9 cellular contexts compared by ENCODE assay signal in genomic region chr5:34043099-34043876, GRCh38. TPM values are rescaled to one million over a fixed set of nuclear protein-coding genes. Genes with fewer than 3 reads are reported as not detected.
DNase-seq lines count a peak whose midpoint lies in the region; ATAC-seq and TF ChIP-seq lines count a peak whose summit lies in the region.
"Had no signal": no experiment of that assay in that cellular context is flagged by ENCODE, and none has a peak within 500 bp of the region (broad histone marks: within the 10 kb centered on the region; RNA-seq: fewer than 3 reads in every experiment).

A gene with protein sequence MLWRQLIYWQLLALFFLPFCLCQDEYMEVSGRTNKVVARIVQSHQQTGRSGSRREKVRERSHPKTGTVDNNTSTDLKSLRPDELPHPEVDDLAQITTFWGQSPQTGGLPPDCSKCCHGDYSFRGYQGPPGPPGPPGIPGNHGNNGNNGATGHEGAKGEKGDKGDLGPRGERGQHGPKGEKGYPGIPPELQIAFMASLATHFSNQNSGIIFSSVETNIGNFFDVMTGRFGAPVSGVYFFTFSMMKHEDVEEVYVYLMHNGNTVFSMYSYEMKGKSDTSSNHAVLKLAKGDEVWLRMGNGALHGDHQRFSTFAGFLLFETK (minus strand): TSS chr5:34043213. CDS start chr5:34043125, 88 bp downstream.

- peaks cover 16 to 30% (median 26%) of the 10 kb centered on the region in 3 donors for H3K4me1 Mint-ChIP-seq in naive B cell
- H3K4me1 Mint-ChIP-seq: activated CD8-positive, alpha-beta memory T cell treated with anti-CD3 and anti-CD28 coated beads, Interleukin-2, amount 10 ng/mL, durations not matched to agents 7 days and 5 days had no signal

- peak within 1 kb of the TSS; percentile 17 for H3K9ac ChIP-seq in endocrine pancreas (ENCODE audit: control insufficient read depth, insufficient read depth, low read length)

- peaks cover 0 to 8% of the 10 kb centered on the region in 2 donors for H3K36me3 Mint-ChIP-seq in naive B cell
- H3K36me3 Mint-ChIP-seq: activated CD8-positive, alpha-beta memory T cell treated with anti-CD3 and anti-CD28 coated beads, Interleukin-2, amount 10 ng/mL, durations not matched to agents 7 days and 5 days had no signal

- no peak for TF ChIP-seq CTCF in testis (IDR thresholded peaks at IDR 0.05)
- no peak for TF ChIP-seq CTCF in thyroid gland (IDR thresholded peaks at IDR 0.05)
- TF ChIP-seq CTCF in PC-9 (conservative IDR thresholded peaks at IDR 0.05), result no peak

- H3K9me3 ChIP-seq in endocrine pancreas (ENCODE audit: control insufficient read depth, low read length) (no peaks in the 10 kb centered on the region), testis (no peaks in the 10 kb centered on the region), thyroid gland (no peaks in the 10 kb centered on the region), PC-9 (ENCODE audit: insufficient read depth, low read depth) (no peaks in the 10 kb centered on the region)

- H3K27me3 Mint-ChIP-seq in naive B cell, result no peaks in the 10 kb centered on the region
- H3K27me3 Mint-ChIP-seq: activated CD8-positive, alpha-beta memory T cell treated with anti-CD3 and anti-CD28 coated beads, Interleukin-2, amount 10 ng/mL, durations not matched to agents 7 days and 5 days had no signal

- H3K27me3 ChIP-seq in endocrine pancreas (ENCODE audit: control insufficient read depth, insufficient read depth, low read length) (no peaks in the 10 kb centered on the region), testis (no peaks in the 10 kb centered on the region), thyroid gland (no peaks in the 10 kb centered on the region), PC-9 (ENCODE audit: insufficient read depth, low read depth) (no peaks in the 10 kb centered on the region)

- H2AFZ ChIP-seq in PC-9, result no peak within 1 kb of the TSS

- no peak within 1 kb of the TSS for H3K4me2 ChIP-seq in PC-9

- intact Hi-C loops in testis (cut with DNase I; ENCODE audit: low total_unique reads) (no loop called here), thyroid gland (cut with DNase I) (no loop called here), PC-9 (cut with micrococcal nuclease; ENCODE audit: unreplicated experiment) (no loop called here)

- no peaks in the 10 kb centered on the region for H3F3A ChIP-seq in PC-9 (ENCODE audit: insufficient read depth, low read depth)

- H3K4me1 ChIP-seq in endocrine pancreas (ENCODE audit: control insufficient read depth, insufficient read depth, low read length), result peaks cover 12% of the 10 kb centered on the region
- H3K4me1 ChIP-seq in testis, result peaks cover 5% of the 10 kb centered on the region
- peaks cover 0 to 19% of the 10 kb centered on the region in 2 donors for H3K4me1 ChIP-seq in thyroid gland
- H3K4me1 ChIP-seq in PC-9 (replicated peaks; ENCODE audit: insufficient read depth), result no peaks in the 10 kb centered on the region

- CTCF ChIA-PET in PC-9 (lab: Charles Lee), result no interaction called here

- no peak within 1 kb of the TSS for H3K27ac ChIP-seq in testis
- no peak within 1 kb of the TSS for H3K27ac ChIP-seq in thyroid gland
- no peak within 1 kb of the TSS for H3K27ac ChIP-seq in PC-9

- DNase-seq in NOMO-1 treated with DMSO at 0.1 percent for 48 hours (lab: John Stamatoyannopoulos, UW; ENCODE audit: unreplicated experiment), result peak; percentile 67
- DNase-seq in naive B cell, result no peak
- DNase-seq in testis, result no peak
- DNase-seq in thyroid gland, result no peak
- DNase-seq in PC-9, result no peak
- no peak for DNase-seq in NCI-H1930 (lab: John Stamatoyannopoulos, UW)
- DNase-seq: activated CD8-positive, alpha-beta memory T cell treated with anti-CD3 and anti-CD28 coated beads, Interleukin-2, amount 10 ng/mL, durations not matched to agents 7 days and 5 days; NCI-H510A had no signal

- no TSS peak for BruUV-seq in PC-9 (replicated peaks; lab: Mats Ljungman, UMichigan)

- ATAC-seq in naive B cell (ENCODE audit: low read depth in 2 of 2), result no peak
- ATAC-seq: activated CD8-positive, alpha-beta memory T cell treated with anti-CD3 and anti-CD28 coated beads, Interleukin-2, amount 10 ng/mL, durations not matched to agents 7 days and 5 days had no signal

- peak within 1 kb of the TSS; percentile 8 to 85 (median 46) for H3K27ac Mint-ChIP-seq in naive B cell
- H3K27ac Mint-ChIP-seq: activated CD8-positive, alpha-beta memory T cell treated with anti-CD3 and anti-CD28 coated beads, Interleukin-2, amount 10 ng/mL, durations not matched to agents 7 days and 5 days had no signal

- no peak for TF ChIP-seq POLR2A in testis (IDR thresholded peaks at IDR 0.05)
- TF ChIP-seq POLR2A in thyroid gland (IDR thresholded peaks at IDR 0.05), result no peak

- H4K20me1 ChIP-seq in PC-9 (ENCODE audit: insufficient read depth), result no peaks in the 10 kb centered on the region

- peak within 1 kb of the TSS in 4 of 8 donors; percentile 25 to 77 (median 36) for H3K4me3 Mint-ChIP-seq in naive B cell
- H3K4me3 Mint-ChIP-seq: activated CD8-positive, alpha-beta memory T cell treated with anti-CD3 and anti-CD28 coated beads, Interleukin-2, amount 10 ng/mL, durations not matched to agents 7 days and 5 days had no signal

- H3K36me3 ChIP-seq in endocrine pancreas (ENCODE audit: control insufficient read depth, insufficient read depth, low read length) (no peaks in the 10 kb centered on the region), testis (ENCODE audit: low read depth, missing control alignments) (no peaks in the 10 kb centered on the region), thyroid gland (no peaks in the 10 kb centered on the region), PC-9 (ENCODE audit: low read depth) (no peaks in the 10 kb centered on the region)

- no peaks in the 10 kb centered on the region for H3K9me2 ChIP-seq in PC-9 (ENCODE audit: insufficient read depth)

- H3K4me3 ChIP-seq in endocrine pancreas (ENCODE audit: control insufficient read depth, insufficient read depth, low read length) (no peak within 1 kb of the TSS), testis (no peak within 1 kb of the TSS), thyroid gland (replicated peaks in 1 of 3) (no peak within 1 kb of the TSS), PC-9 (no peak within 1 kb of the TSS)

- 42 to 51% methylated on average over 10 of the region's 10 CpGs for WGBS in testis, 2 donors
- WGBS in thyroid gland, 2 donors, result 56 to 72% methylated on average over 10 of the region's 10 CpGs

- POLR2A ChIA-PET in PC-9 (lab: Charles Lee; ENCODE audit: unreplicated experiment), result no interaction called here

- H3K79me2 ChIP-seq in PC-9 (ENCODE audit: low read depth), result no peaks in the 10 kb centered on the region

- peaks cover 0 to 4% (median 0%) of the 10 kb centered on the region in 7 donors for H3K9me3 Mint-ChIP-seq in naive B cell

RNA-seq across cellular contexts. Expression of the gene that starts here (rescaled TPM):
- polyA plus RNA-seq in naive B cell (ENCODE audit: low read depth in 6 of 6) (under 1 TPM in 4 of 6 donors, not detected in 2; 0.51 to 0.92 (median 0.67) TPM), testis (ENCODE audit: insufficient read depth, low read depth, low replicate concordance) (31.3 TPM)
- total RNA-seq in testis (10 to 100 TPM; 14.1 to 27.1 TPM), thyroid gland (10 to 100 TPM in 1 of 4 donors, 1 to 10 TPM in 3; 6.2 to 12.3 (median 8.8) TPM), PC-9 (2021) (8.3 and 9.4 TPM in 2 replicates)

Comparison
In these comparisons a context has a peak if more than half of its experiments do, and no peak if none do; other contexts are left out.
1. RNA of the gene that starts here (polyA plus RNA-seq): 31.3 TPM in testis (single experiment); 0.51 to 0.92 TPM in naive B cell; every median in the first group is over 10 times any median in the second.